Comparison of ENCODE assay signal across 25 cellular contexts in genomic region chr4:25550376-25551030, GRCh38.
"Had no signal": no experiment of that assay in that cellular context is flagged by ENCODE, and none has a peak within 500 bp of the region (broad histone marks: within the 10 kb centered on the region; RNA-seq: fewer than 3 reads in every experiment).

No MANE protein-coding gene starts in this region.

- H2AFZ ChIP-seq: hepatocyte had no signal

- H3K79me2 ChIP-seq: hepatocyte had no signal

- DNase-seq: dermis blood vessel endothelial cell; dorsolateral prefrontal cortex; effector CD4-positive, alpha-beta T cell; effector memory CD4-positive, alpha-beta T cell; foreskin keratinocyte; heart left ventricle; hypothalamus; immature natural killer cell; islet precursor cell; kidney; kidney glomerular epithelial cell; left colon; left ventricle myocardium superior; lower lobe of right lung; mesenchymal stem cell; mucosa of descending colon; naive B cell had no signal

- H3K36me3 ChIP-seq: esophagus muscularis mucosa, gastroesophageal sphincter, heart left ventricle, lower lobe of right lung had no signal

- H3K4me3 ChIP-seq: coronary artery, dorsolateral prefrontal cortex, esophagus muscularis mucosa, gastroesophageal sphincter, heart left ventricle, hepatocyte, lower lobe of right lung, mucosa of descending colon had no signal

- H3K4me2 ChIP-seq: hepatocyte had no signal

- FAIRE-seq: colon, endothelial cell of umbilical vein, frontal cortex, kidney had no signal

- H3K4me1 ChIP-seq: foreskin keratinocyte, heart left ventricle had no signal

- H3K9me3 ChIP-seq: esophagus muscularis mucosa, gastroesophageal sphincter, lower lobe of right lung, mucosa of descending colon had no signal

- H3K27me3 ChIP-seq: dorsolateral prefrontal cortex, esophagus muscularis mucosa, gastroesophageal sphincter, hepatocyte had no signal

- ATAC-seq: foreskin keratinocyte, gastroesophageal sphincter, heart left ventricle, left lobe of liver, left ventricle myocardium superior, lower lobe of right lung, mucosa of descending colon had no signal

- H3K27ac ChIP-seq: coronary artery, dorsolateral prefrontal cortex, esophagus muscularis mucosa, foreskin keratinocyte, gastroesophageal sphincter, heart left ventricle, hepatocyte had no signal
